ENCODE assay signal across 32 cellular contexts in genomic region chr15:96701443-96701842, GRCh38.
DNase-seq lines count a peak whose midpoint lies in the region; ATAC-seq, FAIRE-seq and TF ChIP-seq lines count a peak whose summit lies in the region.
"Had no signal": no experiment of that assay in that cellular context is flagged by ENCODE, and none has a peak within 500 bp of the region (broad histone marks: within the 10 kb centered on the region; RNA-seq: fewer than 3 reads in every experiment).

No MANE protein-coding gene starts in this region.

- no peak overlapping the region for H3K9ac ChIP-seq in SK-N-SH
- no peak overlapping the region for H3K9ac ChIP-seq in MM.1S (ENCODE audit: low read length)

- WGBS in SK-N-SH (ENCODE audit: low lambda C conversion rate): 2% methylated on average over 2 of the region's 2 CpGs

- TF ChIP-seq RAD21 in SK-N-SH (IDR thresholded peaks at IDR 0.05; ENCODE audit: low read length): peak; percentile 8; the same call in 1 of the 2 replicates

- H3K36me3 Mint-ChIP-seq in type B pancreatic cell: no peaks in the 10 kb centered on the region
- H3K36me3 Mint-ChIP-seq: activated CD8-positive, alpha-beta memory T cell treated with anti-CD3 and anti-CD28 coated beads, Interleukin-2, amount 10 ng/mL, durations not matched to agents 7 days and 5 days; activated naive CD4-positive, alpha-beta T cell treated with anti-CD3 and anti-CD28 coated beads, Interleukin-2, amount 50 U/mL, for 24 hours; T-cell had no signal

- H3K27me3 ChIP-seq in SK-N-SH (ENCODE audit: insufficient read depth): no peaks in the 10 kb centered on the region
- no peaks in the 10 kb centered on the region for H3K27me3 ChIP-seq in MM.1S (replicated peaks; ENCODE audit: insufficient read depth, low read length)
- H3K27me3 ChIP-seq: ascending aorta, BE2C, thyroid gland had no signal

- H3K4me2 ChIP-seq in SK-N-SH: no peak overlapping the region
- no peak overlapping the region for H3K4me2 ChIP-seq in MM.1S (ENCODE audit: low read depth, low read length)

- no peaks in the 10 kb centered on the region for H3K9me3 Mint-ChIP-seq in type B pancreatic cell
- H3K9me3 Mint-ChIP-seq: activated naive CD4-positive, alpha-beta T cell treated with anti-CD3 and anti-CD28 coated beads, Interleukin-2, amount 50 U/mL, for 24 hours had no signal

- peaks cover 22% of the 10 kb centered on the region for H3K4me1 Mint-ChIP-seq in type B pancreatic cell (ENCODE audit: unreplicated experiment)
- H3K4me1 Mint-ChIP-seq: activated CD8-positive, alpha-beta memory T cell treated with anti-CD3 and anti-CD28 coated beads, Interleukin-2, amount 10 ng/mL, durations not matched to agents 7 days and 5 days; activated naive CD4-positive, alpha-beta T cell treated with anti-CD3 and anti-CD28 coated beads, Interleukin-2, amount 50 U/mL, for 24 hours; T-cell had no signal

- H3F3A ChIP-seq in SK-N-SH (replicated peaks; ENCODE audit: insufficient read depth): no peaks in the 10 kb centered on the region
- H3F3A ChIP-seq in MM.1S (ENCODE audit: insufficient read depth, low read length): no peaks in the 10 kb centered on the region

- no peak for ATAC-seq in SK-N-SH treated with all-trans-retinoic acid at 6 μM for 48 hours
- ATAC-seq: activated CD8-positive, alpha-beta memory T cell treated with anti-CD3 and anti-CD28 coated beads, Interleukin-2, amount 10 ng/mL, durations not matched to agents 7 days and 5 days; esophagus mucosa; right cardiac atrium; stimulated activated naive CD8-positive, alpha-beta T cell treated with anti-CD3 and anti-CD28 coated beads, Interleukin-15, Interleukin-2, amounts not matched to agents 100 U/mL and 50 U/mL, for 24 hours; T-cell had no signal

- no peaks in the 10 kb centered on the region for H3K36me3 ChIP-seq in SK-N-SH (replicated peaks in 1 of 2; ENCODE audit: control insufficient read depth in 1 of 2, insufficient read depth in 2 of 2, low read length in 1 of 2)
- no peaks in the 10 kb centered on the region for H3K36me3 ChIP-seq in MM.1S (replicated peaks; ENCODE audit: insufficient read depth, low read length)
- H3K36me3 ChIP-seq: ascending aorta, BE2C, thyroid gland had no signal

- H3K4me3 Mint-ChIP-seq in type B pancreatic cell: no peak overlapping the region
- H3K4me3 Mint-ChIP-seq: activated CD8-positive, alpha-beta memory T cell treated with anti-CD3 and anti-CD28 coated beads, Interleukin-2, amount 10 ng/mL, durations not matched to agents 7 days and 5 days; activated naive CD4-positive, alpha-beta T cell treated with anti-CD3 and anti-CD28 coated beads, Interleukin-2, amount 50 U/mL, for 24 hours; T-cell had no signal

- no peaks in the 10 kb centered on the region for H4K20me1 ChIP-seq in SK-N-SH (ENCODE audit: insufficient read depth)
- no peaks in the 10 kb centered on the region for H4K20me1 ChIP-seq in MM.1S (ENCODE audit: insufficient read depth, low read length)

- peak; percentile 33 for FAIRE-seq in endometrium (lab: Jason Lieb, UNC)
- FAIRE-seq: A204.1, frontal cortex, GM12892, keratinocyte had no signal

- DNase-seq in SK-N-SH: no peak
- peak; percentile 51 for DNase-seq in OCI-M1 (lab: John Stamatoyannopoulos, UW)
- no peak for DNase-seq in type B pancreatic cell (ENCODE audit: extremely low spot score, unreplicated experiment)
- DNase-seq in activated CD4-positive, alpha-beta T cell treated with anti-CD3 and anti-CD28 coated beads, Interleukin-2, amount 50 U/mL, for 4 hours: no peak
- no peak for DNase-seq in NCI-H524 (lab: John Stamatoyannopoulos, UW)
- DNase-seq in MM.1S: no peak
- DNase-seq: activated CD4-positive, alpha-beta T cell treated with anti-CD3 and anti-CD28 coated beads for 4 hours; activated CD8-positive, alpha-beta memory T cell treated with anti-CD3 and anti-CD28 coated beads, Interleukin-2, amount 10 ng/mL, durations not matched to agents 7 days and 5 days; BE2C; central memory CD4-positive, alpha-beta T cell; DND-41; dorsolateral prefrontal cortex; Kasumi-1; NCI-H1105; NCI-H2081 treated with DMSO at 0.1 percent for 48 hours; NCI-H526; occipital lobe; right cardiac atrium; SHP77; stimulated activated CD4-positive, alpha-beta T cell treated with anti-CD3 and anti-CD28 coated beads, Interleukin-4, amount 100 ng/mL, for 24 hours; stimulated activated naive CD8-positive, alpha-beta T cell treated with anti-CD3 and anti-CD28 coated beads, Interleukin-15, Interleukin-2, amounts not matched to agents 100 U/mL and 50 U/mL, for 24 hours; T-cell; thyroid gland had no signal

- POLR2A ChIA-PET in SK-N-SH (lab: Yijun Ruan, JAX): no interaction called here

- CTCF ChIA-PET in SK-N-SH (lab: Yijun Ruan, JAX): interaction anchor here (1.0 kb wide), 1 partner anchor 374 kb away, joined by 3 read pairs; no protein-coding TSS in a partner anchor

- H3K27ac Mint-ChIP-seq in type B pancreatic cell: no peak overlapping the region
- H3K27ac Mint-ChIP-seq: activated CD8-positive, alpha-beta memory T cell treated with anti-CD3 and anti-CD28 coated beads, Interleukin-2, amount 10 ng/mL, durations not matched to agents 7 days and 5 days; activated naive CD4-positive, alpha-beta T cell treated with anti-CD3 and anti-CD28 coated beads, Interleukin-2, amount 50 U/mL, for 24 hours; T-cell had no signal

- peaks cover 33% of the 10 kb centered on the region for H3K27me3 Mint-ChIP-seq in type B pancreatic cell
- H3K27me3 Mint-ChIP-seq: activated CD8-positive, alpha-beta memory T cell treated with anti-CD3 and anti-CD28 coated beads, Interleukin-2, amount 10 ng/mL, durations not matched to agents 7 days and 5 days had no signal

- H3K4me1 ChIP-seq in SK-N-SH (ENCODE audit: control insufficient read depth in 1 of 2, insufficient read depth in 2 of 2, low read depth in 1 of 2, low read length in 1 of 2) (no peaks in the 10 kb centered on the region; a peak in 1 of 4 replicates), MM.1S (ENCODE audit: low read length) (no peaks in the 10 kb centered on the region)
- H3K4me1 ChIP-seq: ascending aorta, BE2C had no signal

- TF ChIP-seq CTCF in SK-N-SH (IDR thresholded peaks at IDR 0.05) (no peak), type B pancreatic cell (conservative IDR thresholded peaks at IDR 0.05) (peak; percentile 25), MM.1S (IDR thresholded peaks at IDR 0.05; ENCODE audit: low read length) (no peak)

- H3K9me2 ChIP-seq in SK-N-SH (no peaks in the 10 kb centered on the region), MM.1S (replicated peaks; ENCODE audit: insufficient read depth, low read length) (no peaks in the 10 kb centered on the region)

- H3K79me2 ChIP-seq in SK-N-SH (ENCODE audit: insufficient read depth) (no peaks in the 10 kb centered on the region), MM.1S (ENCODE audit: low read length) (no peaks in the 10 kb centered on the region)

- no peak for TF ChIP-seq EP300 in SK-N-SH (IDR thresholded peaks at IDR 0.05; ENCODE audit: borderline replicate concordance in 1 of 2, low read depth in 1 of 2, low read length in 1 of 2)

- no peak overlapping the region for H3K27ac ChIP-seq in SK-N-SH (ENCODE audit: low read depth in 2 of 2, low read length in 1 of 2)
- H3K27ac ChIP-seq in MM.1S (ENCODE audit: low read length): no peak overlapping the region
- H3K27ac ChIP-seq: ascending aorta, dorsolateral prefrontal cortex, thyroid gland had no signal

- H3K9me3 ChIP-seq in SK-N-SH: no peaks in the 10 kb centered on the region
- H3K9me3 ChIP-seq in MM.1S (replicated peaks; ENCODE audit: insufficient read depth, low read length): no peaks in the 10 kb centered on the region
- H3K9me3 ChIP-seq: ascending aorta, BE2C, thyroid gland had no signal

- H3K4me3 ChIP-seq in SK-N-SH (ENCODE audit: low read depth in 2 of 2, low read length in 1 of 2): no peak overlapping the region
- H3K4me3 ChIP-seq in MM.1S (ENCODE audit: low read length): no peak overlapping the region
- H3K4me3 ChIP-seq: ascending aorta, dorsolateral prefrontal cortex, thyroid gland had no signal

- H2AFZ ChIP-seq in SK-N-SH (ENCODE audit: low read depth) (no peak overlapping the region), MM.1S (ENCODE audit: low read length) (no peak overlapping the region)

TF ChIP-seq in SK-N-SH, 30 proteins besides CTCF, POLR2A, EP300 and RAD21 (continues in another document):
- TF ChIP-seq SMC3 (IDR thresholded peaks at IDR 0.05; ENCODE audit: low read depth, low read length) (no peak), MAX (IDR thresholded peaks at IDR 0.05; ENCODE audit: low read depth) (no peak), TEAD4 (IDR thresholded peaks at IDR 0.05; ENCODE audit: borderline replicate concordance, insufficient read depth) (no peak), MXI1 (IDR thresholded peaks at IDR 0.05; ENCODE audit: low read depth, low read length) (no peak), CHD2 (IDR thresholded peaks at IDR 0.05; ENCODE audit: low read length, partially characterized antibody) (no peak)

TF ChIP-seq in SK-N-SH treated with all-trans-retinoic acid at 6 μM for 48 hours, 23 proteins besides CTCF, POLR2A, EP300 and RAD21:
- TF ChIP-seq TOX (CRISPR knock-in tag; IDR thresholded peaks at IDR 0.05; ENCODE audit: borderline replicate concordance) (no peak), TCF4 (CRISPR knock-in tag; IDR thresholded peaks at IDR 0.05; ENCODE audit: borderline replicate concordance) (no peak)
